2 cellular contexts compared by ENCODE assay signal in the genomic region with DNA sequence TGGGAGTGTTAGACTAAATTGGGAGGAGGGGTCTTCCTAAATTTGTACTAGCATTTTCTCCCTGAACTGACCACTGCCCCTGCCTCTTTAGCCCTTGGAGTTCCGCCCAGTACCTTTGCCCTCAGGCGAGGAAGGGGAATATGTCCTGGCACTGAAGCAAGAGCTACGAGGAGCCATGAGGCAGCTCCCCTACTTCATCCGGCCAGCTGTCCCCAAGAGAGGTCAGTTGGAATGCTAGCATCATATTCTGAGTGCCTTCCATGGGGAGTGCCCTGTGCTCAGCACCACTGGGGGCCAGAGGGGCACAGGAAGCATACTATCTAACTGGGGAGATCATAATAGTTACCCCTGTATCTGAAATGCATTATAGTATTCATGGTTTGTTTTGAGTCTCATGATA.
TF ChIP-seq lines count a peak whose summit lies in the region.

No MANE protein-coding gene starts in this region.

TF ChIP-seq in liver, 16 proteins besides CTCF, POLR2A, EP300 and RAD21:
- peak; percentile 22 to 39 for TF ChIP-seq HNF4A (conservative IDR thresholded peaks at IDR 0.05)
- TF ChIP-seq NR2F2 (IDR thresholded peaks at IDR 0.05): no peak
- peak in 1 of 2 donors; percentile 32 for TF ChIP-seq RXRA (IDR thresholded peaks at IDR 0.05)

TF ChIP-seq in HepG2, 621 proteins besides CTCF, POLR2A, EP300 and RAD21:
- no peak for TF ChIP-seq ZNF317 (CRISPR knock-in tag; IDR thresholded peaks at IDR 0.05)
- TF ChIP-seq, protein P1, sequence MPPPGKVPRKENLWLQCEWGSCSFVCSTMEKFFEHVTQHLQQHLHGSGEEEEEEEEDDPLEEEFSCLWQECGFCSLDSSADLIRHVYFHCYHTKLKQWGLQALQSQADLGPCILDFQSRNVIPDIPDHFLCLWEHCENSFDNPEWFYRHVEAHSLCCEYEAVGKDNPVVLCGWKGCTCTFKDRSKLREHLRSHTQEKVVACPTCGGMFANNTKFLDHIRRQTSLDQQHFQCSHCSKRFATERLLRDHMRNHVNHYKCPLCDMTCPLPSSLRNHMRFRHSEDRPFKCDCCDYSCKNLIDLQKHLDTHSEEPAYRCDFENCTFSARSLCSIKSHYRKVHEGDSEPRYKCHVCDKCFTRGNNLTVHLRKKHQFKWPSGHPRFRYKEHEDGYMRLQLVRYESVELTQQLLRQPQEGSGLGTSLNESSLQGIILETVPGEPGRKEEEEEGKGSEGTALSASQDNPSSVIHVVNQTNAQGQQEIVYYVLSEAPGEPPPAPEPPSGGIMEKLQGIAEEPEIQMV (CRISPR knock-in tag; IDR thresholded peaks at IDR 0.05; ENCODE audit: low read depth): no peak
- no peak for TF ChIP-seq ATRX (CRISPR knock-in tag; IDR thresholded peaks at IDR 0.05; ENCODE audit: borderline replicate concordance)
- no peak for TF ChIP-seq ZNF446 (CRISPR knock-in tag; IDR thresholded peaks at IDR 0.05)
- TF ChIP-seq, protein P2, sequence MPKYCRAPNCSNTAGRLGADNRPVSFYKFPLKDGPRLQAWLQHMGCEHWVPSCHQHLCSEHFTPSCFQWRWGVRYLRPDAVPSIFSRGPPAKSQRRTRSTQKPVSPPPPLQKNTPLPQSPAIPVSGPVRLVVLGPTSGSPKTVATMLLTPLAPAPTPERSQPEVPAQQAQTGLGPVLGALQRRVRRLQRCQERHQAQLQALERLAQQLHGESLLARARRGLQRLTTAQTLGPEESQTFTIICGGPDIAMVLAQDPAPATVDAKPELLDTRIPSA (CRISPR knock-in tag; IDR thresholded peaks at IDR 0.05; ENCODE audit: borderline replicate concordance): no peak
- no peak for TF ChIP-seq ZNF547 (CRISPR knock-in tag; IDR thresholded peaks at IDR 0.05)
- TF ChIP-seq, protein P3, sequence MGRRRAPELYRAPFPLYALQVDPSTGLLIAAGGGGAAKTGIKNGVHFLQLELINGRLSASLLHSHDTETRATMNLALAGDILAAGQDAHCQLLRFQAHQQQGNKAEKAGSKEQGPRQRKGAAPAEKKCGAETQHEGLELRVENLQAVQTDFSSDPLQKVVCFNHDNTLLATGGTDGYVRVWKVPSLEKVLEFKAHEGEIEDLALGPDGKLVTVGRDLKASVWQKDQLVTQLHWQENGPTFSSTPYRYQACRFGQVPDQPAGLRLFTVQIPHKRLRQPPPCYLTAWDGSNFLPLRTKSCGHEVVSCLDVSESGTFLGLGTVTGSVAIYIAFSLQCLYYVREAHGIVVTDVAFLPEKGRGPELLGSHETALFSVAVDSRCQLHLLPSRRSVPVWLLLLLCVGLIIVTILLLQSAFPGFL (CRISPR knock-in tag; IDR thresholded peaks at IDR 0.05): no peak
- no peak for TF ChIP-seq ZNF136 (CRISPR knock-in tag; IDR thresholded peaks at IDR 0.05; ENCODE audit: low read depth)
- no peak for TF ChIP-seq POLR2AphosphoS2 (IDR thresholded peaks at IDR 0.05; ENCODE audit: low read depth, low read length)
- TF ChIP-seq ZNF24 (IDR thresholded peaks at IDR 0.05): no peak
- no peak for TF ChIP-seq ZKSCAN1 (IDR thresholded peaks at IDR 0.05; ENCODE audit: low read length)
- TF ChIP-seq RBM39 (IDR thresholded peaks at IDR 0.05; ENCODE audit: low read depth, low read length, poor library complexity, severe bottlenecking): no peak
- TF ChIP-seq GABPB1 (CRISPR knock-in tag; IDR thresholded peaks at IDR 0.05): no peak
- TF ChIP-seq IKZF4 (CRISPR knock-in tag; IDR thresholded peaks at IDR 0.05; ENCODE audit: borderline replicate concordance, low read depth, not compliant biosample characterization): no peak
- TF ChIP-seq, protein P4, sequence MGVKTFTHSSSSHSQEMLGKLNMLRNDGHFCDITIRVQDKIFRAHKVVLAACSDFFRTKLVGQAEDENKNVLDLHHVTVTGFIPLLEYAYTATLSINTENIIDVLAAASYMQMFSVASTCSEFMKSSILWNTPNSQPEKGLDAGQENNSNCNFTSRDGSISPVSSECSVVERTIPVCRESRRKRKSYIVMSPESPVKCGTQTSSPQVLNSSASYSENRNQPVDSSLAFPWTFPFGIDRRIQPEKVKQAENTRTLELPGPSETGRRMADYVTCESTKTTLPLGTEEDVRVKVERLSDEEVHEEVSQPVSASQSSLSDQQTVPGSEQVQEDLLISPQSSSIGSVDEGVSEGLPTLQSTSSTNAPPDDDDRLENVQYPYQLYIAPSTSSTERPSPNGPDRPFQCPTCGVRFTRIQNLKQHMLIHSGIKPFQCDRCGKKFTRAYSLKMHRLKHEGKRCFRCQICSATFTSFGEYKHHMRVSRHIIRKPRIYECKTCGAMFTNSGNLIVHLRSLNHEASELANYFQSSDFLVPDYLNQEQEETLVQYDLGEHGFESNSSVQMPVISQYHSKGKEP (CRISPR knock-in tag; IDR thresholded peaks at IDR 0.05): no peak
- TF ChIP-seq YEATS2 (CRISPR knock-in tag; IDR thresholded peaks at IDR 0.05; ENCODE audit: borderline replicate concordance): no peak
- TF ChIP-seq CERS6 (CRISPR knock-in tag; IDR thresholded peaks at IDR 0.05): no peak
- TF ChIP-seq, protein P5, sequence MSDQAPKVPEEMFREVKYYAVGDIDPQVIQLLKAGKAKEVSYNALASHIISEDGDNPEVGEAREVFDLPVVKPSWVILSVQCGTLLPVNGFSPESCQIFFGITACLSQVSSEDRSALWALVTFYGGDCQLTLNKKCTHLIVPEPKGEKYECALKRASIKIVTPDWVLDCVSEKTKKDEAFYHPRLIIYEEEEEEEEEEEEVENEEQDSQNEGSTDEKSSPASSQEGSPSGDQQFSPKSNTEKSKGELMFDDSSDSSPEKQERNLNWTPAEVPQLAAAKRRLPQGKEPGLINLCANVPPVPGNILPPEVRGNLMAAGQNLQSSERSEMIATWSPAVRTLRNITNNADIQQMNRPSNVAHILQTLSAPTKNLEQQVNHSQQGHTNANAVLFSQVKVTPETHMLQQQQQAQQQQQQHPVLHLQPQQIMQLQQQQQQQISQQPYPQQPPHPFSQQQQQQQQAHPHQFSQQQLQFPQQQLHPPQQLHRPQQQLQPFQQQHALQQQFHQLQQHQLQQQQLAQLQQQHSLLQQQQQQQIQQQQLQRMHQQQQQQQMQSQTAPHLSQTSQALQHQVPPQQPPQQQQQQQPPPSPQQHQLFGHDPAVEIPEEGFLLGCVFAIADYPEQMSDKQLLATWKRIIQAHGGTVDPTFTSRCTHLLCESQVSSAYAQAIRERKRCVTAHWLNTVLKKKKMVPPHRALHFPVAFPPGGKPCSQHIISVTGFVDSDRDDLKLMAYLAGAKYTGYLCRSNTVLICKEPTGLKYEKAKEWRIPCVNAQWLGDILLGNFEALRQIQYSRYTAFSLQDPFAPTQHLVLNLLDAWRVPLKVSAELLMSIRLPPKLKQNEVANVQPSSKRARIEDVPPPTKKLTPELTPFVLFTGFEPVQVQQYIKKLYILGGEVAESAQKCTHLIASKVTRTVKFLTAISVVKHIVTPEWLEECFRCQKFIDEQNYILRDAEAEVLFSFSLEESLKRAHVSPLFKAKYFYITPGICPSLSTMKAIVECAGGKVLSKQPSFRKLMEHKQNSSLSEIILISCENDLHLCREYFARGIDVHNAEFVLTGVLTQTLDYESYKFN (CRISPR knock-in tag; conservative IDR thresholded peaks at IDR 0.05): no peak
- no peak for TF ChIP-seq POGZ (CRISPR knock-in tag; IDR thresholded peaks at IDR 0.05)
TF ChIP-seq in HepG2: peak in this region for 0.
